10 cellular contexts compared by ENCODE assay signal in the genomic region with DNA sequence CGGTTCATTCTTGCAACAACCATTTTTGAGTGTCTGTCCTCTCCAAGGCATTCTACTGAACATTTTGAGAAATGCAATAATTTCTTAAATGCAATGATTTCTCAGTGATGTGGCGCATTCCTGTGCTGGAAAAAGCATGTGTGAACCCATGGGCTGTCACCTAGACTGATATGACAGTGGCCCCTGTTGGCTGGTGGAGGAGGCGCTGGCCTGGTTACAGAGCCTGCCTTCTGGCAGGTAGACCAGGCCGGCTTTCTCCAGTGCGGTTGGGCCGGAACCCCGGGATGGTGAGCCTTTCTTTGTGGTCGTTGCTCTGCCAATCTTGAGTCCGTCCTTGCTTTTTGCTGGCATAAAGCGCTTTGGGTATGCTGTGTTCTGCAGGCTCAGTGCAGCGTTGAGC. TPM values are rescaled to one million over a fixed set of nuclear protein-coding genes. Genes with fewer than 3 reads are reported as not detected.
DNase-seq lines count a peak whose midpoint lies in the region; ATAC-seq and TF ChIP-seq lines count a peak whose summit lies in the region.
"Had no signal": no experiment of that assay in that cellular context is flagged by ENCODE, and none has a peak within 500 bp of the region (broad histone marks: within the 10 kb centered on the region; RNA-seq: fewer than 3 reads in every experiment).

No MANE protein-coding gene starts in this region.

- intact Hi-C loops in activated CD8-positive, alpha-beta T cell treated with anti-CD3 and anti-CD28 coated beads for 36 hours (cut with micrococcal nuclease) = no loop called here

- in situ Hi-C loops in ACHN (cut with HindIII; ENCODE audit: low pct_ligation_motif_present, low pct_unique_long_range_greater_than_20kb, low sequenced_read_pairs) = no loop called here

- no peak overlapping the region for H3K27ac Mint-ChIP-seq in activated CD8-positive, alpha-beta T cell treated with anti-CD3 and anti-CD28 coated beads for 36 hours

- peaks cover 53% of the 10 kb centered on the region for H3K4me1 Mint-ChIP-seq in activated CD8-positive, alpha-beta T cell treated with anti-CD3 and anti-CD28 coated beads for 36 hours (ENCODE audit: low read depth)

- H3K36me3 Mint-ChIP-seq in activated CD8-positive, alpha-beta T cell treated with anti-CD3 and anti-CD28 coated beads for 36 hours (ENCODE audit: low read depth) = peaks cover 7% of the 10 kb centered on the region

- no peaks in the 10 kb centered on the region for H3K9me3 Mint-ChIP-seq in activated CD8-positive, alpha-beta T cell treated with anti-CD3 and anti-CD28 coated beads for 36 hours
- H3K9me3 Mint-ChIP-seq: effector memory CD8-positive, alpha-beta T cell had no signal

- CTCF ChIA-PET in activated CD8-positive, alpha-beta T cell treated with anti-CD3 and anti-CD28 coated beads for 36 hours (lab: Charles Lee) = interaction anchor here (0.7 to 2.9 kb wide), 4 partner anchors 8 to 20 kb away, joined by 3 to 9 read pairs (median 7); no protein-coding TSS in a partner anchor

- peak; percentile 40 for TF ChIP-seq CTCF in GM12874 (IDR thresholded peaks at IDR 0.05; ENCODE audit: insufficient read depth, low read depth, low read length)
- TF ChIP-seq CTCF in activated CD8-positive, alpha-beta T cell treated with anti-CD3 and anti-CD28 coated beads for 36 hours (IDR thresholded peaks at IDR 0.05) = peak; percentile 21

- DNase-seq in ACHN (peak; percentile 46), islet precursor cell (peak; percentile 64), NCI-H2196 treated with DMSO at 0.1 percent for 48 hours (lab: John Stamatoyannopoulos, UW; ENCODE audit: unreplicated experiment) (no peak), NCI-H1417 (lab: John Stamatoyannopoulos, UW) (no peak)
- DNase-seq in activated CD8-positive, alpha-beta T cell treated with anti-CD3 and anti-CD28 coated beads for 36 hours = peak; percentile 41
- DNase-seq: effector memory CD8-positive, alpha-beta T cell; NCI-H446 treated with DMSO at 0.1 percent for 48 hours had no signal

- no peaks in the 10 kb centered on the region for H3K27me3 Mint-ChIP-seq in activated CD8-positive, alpha-beta T cell treated with anti-CD3 and anti-CD28 coated beads for 36 hours
- H3K27me3 Mint-ChIP-seq: effector memory CD8-positive, alpha-beta T cell had no signal

- ATAC-seq in activated CD8-positive, alpha-beta T cell treated with anti-CD3 and anti-CD28 coated beads for 36 hours = peak; percentile 38
- ATAC-seq in GM18868 (IDR thresholded peaks at IDR 0.05; ENCODE audit: unreplicated experiment) = no peak
- no peak for ATAC-seq in GM18861 (IDR thresholded peaks at IDR 0.05; ENCODE audit: unreplicated experiment)
- ATAC-seq: effector memory CD8-positive, alpha-beta T cell had no signal

- POLR2A ChIA-PET in activated CD8-positive, alpha-beta T cell treated with anti-CD3 and anti-CD28 coated beads for 36 hours (lab: Charles Lee) = no interaction called here

- H3K4me3 Mint-ChIP-seq in activated CD8-positive, alpha-beta T cell treated with anti-CD3 and anti-CD28 coated beads for 36 hours = no peak overlapping the region
- H3K4me3 Mint-ChIP-seq: effector memory CD8-positive, alpha-beta T cell had no signal

RNA-seq across cellular contexts. Expression of a gene that starts 33.7 kb away (rescaled TPM):
- 10 to 100 TPM; 10.8 to 11.0 TPM for total RNA-seq in activated CD8-positive, alpha-beta T cell treated with anti-CD3 and anti-CD28 coated beads for 36 hours

RNA-seq across cellular contexts. Expression of a gene that starts 35.4 kb away (rescaled TPM):
- 10 to 100 TPM; 20.0 to 21.1 TPM for total RNA-seq in activated CD8-positive, alpha-beta T cell treated with anti-CD3 and anti-CD28 coated beads for 36 hours

Comparison
In these comparisons a context has a peak if more than half of its experiments do, and no peak if none do; other contexts are left out.
1. DNase-seq: peak in ACHN (single experiment), activated CD8-positive, alpha-beta T cell treated with anti-CD3 and anti-CD28 coated beads for 36 hours (single experiment) and islet precursor cell (single experiment); none in NCI-H2196 treated with DMSO at 0.1 percent for 48 hours (single experiment) and NCI-H1417 (0 of 3).